8 cellular contexts compared by ENCODE assay signal in the genomic region with DNA sequence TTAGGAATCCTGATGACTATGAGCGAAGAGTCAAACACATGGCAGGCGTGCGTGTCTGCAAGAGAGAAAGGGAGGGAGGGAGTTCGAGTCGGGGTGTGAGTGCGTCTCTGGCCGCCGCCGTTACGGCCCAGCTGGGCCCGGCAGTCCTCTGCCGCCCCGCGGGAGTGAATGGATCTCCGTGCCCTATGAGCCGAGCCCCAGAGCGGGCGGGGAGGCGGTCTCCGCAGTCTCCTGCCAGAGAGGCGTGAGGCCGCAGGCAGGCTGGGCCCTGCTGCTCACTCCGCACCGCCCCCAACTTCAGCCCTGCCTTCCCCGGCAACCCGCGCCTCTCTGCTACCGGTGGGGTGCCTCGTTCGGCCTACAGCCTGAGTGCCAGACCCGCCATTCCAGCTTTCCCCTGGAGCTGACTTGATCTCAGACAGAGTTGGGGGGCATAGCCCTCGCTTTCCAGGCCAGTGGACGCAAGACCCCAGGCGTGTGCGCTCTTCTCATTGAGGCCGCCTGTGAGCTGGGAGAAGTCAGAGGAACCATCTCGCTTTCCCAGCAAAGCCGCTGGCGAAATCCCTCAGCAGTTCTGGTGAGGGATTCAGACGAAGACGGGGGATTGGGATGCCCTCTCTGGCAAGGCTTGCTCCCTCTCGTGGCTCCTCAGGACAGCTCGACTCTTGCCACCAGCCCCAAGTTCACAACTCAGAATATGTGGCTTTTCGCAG. TPM values are rescaled to one million over a fixed set of nuclear protein-coding genes. Genes with fewer than 3 reads are reported as not detected.
DNase-seq lines count a peak whose midpoint lies in the region; ATAC-seq and TF ChIP-seq lines count a peak whose summit lies in the region.

No MANE protein-coding gene starts in this region.

- H3K27me3 Mint-ChIP-seq in osteocyte (ENCODE audit: unreplicated experiment): no peaks in the 10 kb centered on the region

- no peaks in the 10 kb centered on the region for H3K36me3 Mint-ChIP-seq in osteocyte (ENCODE audit: unreplicated experiment)

- H3K4me3 Mint-ChIP-seq in osteocyte (ENCODE audit: unreplicated experiment): peak overlapping the region; percentile 78

- peaks cover 26% of the 10 kb centered on the region for H3K4me1 Mint-ChIP-seq in osteocyte (ENCODE audit: unreplicated experiment)

- H3K4me3 ChIP-seq in heart right ventricle: peak overlapping the region; percentile 21 to 68 (median 59)

- H3K9me3 Mint-ChIP-seq in osteocyte (ENCODE audit: unreplicated experiment): no peaks in the 10 kb centered on the region

- intact Hi-C loops in heart right ventricle (cut with DNase I): loop anchor here in 4 of 10 donors (5.0 kb wide), 2 partner anchors 115 to 130 kb away; no protein-coding TSS in a partner anchor

- 7 to 16% methylated on average over 24 to 44 of the region's 44 CpGs for WGBS in heart right ventricle, 2 donors

- DNase-seq in AG20443 (ENCODE audit: low spot score) (peak; percentile 82), amygdala (lab: John Stamatoyannopoulos, UW) (peak in 50 of 56 donors; percentile 1 to 62 (median 23)), heart right ventricle (peak; percentile 51 to 68), osteocyte (ENCODE audit: extremely low spot score, unreplicated experiment) (peak; percentile 86)
- DNase-seq in activated CD4-positive, CD25-positive, alpha-beta regulatory T cell treated with anti-CD3 and anti-CD28 coated beads, Interleukin-2, amount 50 U/mL, for 72 hours: no peak
- no peak for DNase-seq in activated effector memory CD4-positive, alpha-beta T cell treated with Interleukin-2 at 50 U/mL for 16 hours

- no peaks in the 10 kb centered on the region for H3K9me3 ChIP-seq in heart right ventricle

- ATAC-seq in HG02759 (IDR thresholded peaks at IDR 0.05; ENCODE audit: unreplicated experiment): peak; percentile 41
- ATAC-seq in heart right ventricle: peak; percentile 32 to 69 (median 63)
- ATAC-seq in GM18502 (IDR thresholded peaks at IDR 0.05; ENCODE audit: poor library complexity, unreplicated experiment): no peak

- peak overlapping the region in 9 of 10 donors; percentile 27 to 95 (median 62) for H3K27ac ChIP-seq in heart right ventricle

- no peaks in the 10 kb centered on the region for H3K36me3 ChIP-seq in heart right ventricle

- H3K27me3 ChIP-seq in heart right ventricle: peaks cover 0 to 60% (median 0%) of the 10 kb centered on the region in 7 donors

- TF ChIP-seq CTCF in heart right ventricle (IDR thresholded peaks at IDR 0.05) (peak in 3 of 9 donors; percentile 27 to 33 (median 31)), osteocyte (IDR thresholded peaks at IDR 0.05) (peak; percentile 39)

- H3K4me1 ChIP-seq in heart right ventricle: peaks cover 0 to 12% (median 5%) of the 10 kb centered on the region in 9 donors

- H3K27ac Mint-ChIP-seq in osteocyte (ENCODE audit: unreplicated experiment): peak overlapping the region; percentile 83

RNA-seq across cellular contexts. Expression of gene SLC16A2, which starts 1.4 kb away (rescaled TPM):
- total RNA-seq in heart right ventricle (10 to 100 TPM in 1 of 10 donors, 1 to 10 TPM in 9; 4.9 to 12.6 (median 7.4) TPM), osteocyte (21.3 and 22.9 TPM in 2 replicates)
- polyA plus RNA-seq in heart right ventricle: 1 to 10 TPM; 2.4 to 3.7 TPM

Comparison
In these comparisons a context has a peak if more than half of its experiments do, and no peak if none do; other contexts are left out.
1. DNase-seq: peak in AG20443 (single experiment), amygdala (50 of 56), heart right ventricle (2 of 2) and osteocyte (single experiment); none in activated CD4-positive, CD25-positive, alpha-beta regulatory T cell treated with anti-CD3 and anti-CD28 coated beads, Interleukin-2, amount 50 U/mL, for 72 hours (single experiment) and activated effector memory CD4-positive, alpha-beta T cell treated with Interleukin-2 at 50 U/mL for 16 hours (single experiment).